ENCODE assay signal across 8 cellular contexts in the genomic region with DNA sequence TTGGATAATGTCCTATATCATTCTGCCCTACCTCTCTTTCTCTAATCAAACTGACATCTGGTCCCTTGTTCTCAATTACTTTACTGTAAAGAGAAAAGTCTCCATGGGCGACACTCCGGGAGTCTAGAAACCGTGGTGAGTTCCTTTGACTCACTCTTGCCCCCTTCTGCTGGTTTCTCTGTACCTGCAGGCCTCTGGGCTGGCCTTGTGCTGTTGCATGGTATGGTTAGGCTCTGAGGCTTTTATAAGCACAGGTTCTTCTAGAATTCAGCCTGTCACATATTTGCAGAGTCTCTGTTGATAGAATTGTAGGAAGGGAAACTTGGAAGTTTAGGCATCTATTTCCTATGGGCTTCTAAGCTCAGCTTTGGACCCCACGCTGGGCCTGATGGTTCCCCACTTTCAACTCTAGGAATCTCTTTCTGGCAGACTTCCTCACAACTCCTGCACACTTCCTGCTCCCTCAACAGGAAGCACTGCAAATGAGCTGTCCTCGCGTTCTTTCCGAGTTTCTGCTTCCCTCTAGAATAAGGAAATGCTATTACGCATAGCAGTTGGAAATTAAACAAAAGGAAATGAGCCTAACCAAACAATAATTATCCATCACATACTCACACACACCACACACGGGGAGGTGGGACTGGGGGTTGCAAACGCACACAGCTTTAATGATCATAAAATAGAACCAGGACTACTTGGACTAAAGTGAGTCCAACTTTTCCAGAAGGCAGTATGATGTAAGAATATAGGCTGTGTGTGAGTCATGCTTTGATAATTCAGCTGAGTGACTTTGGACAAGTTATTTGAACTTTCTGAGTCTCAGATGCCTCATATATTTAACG.
A peak's percentile ranks its signal among the peaks of the same experiment; 100 is the strongest.
DNase-seq lines count a peak whose midpoint lies in the region; ATAC-seq and TF ChIP-seq lines count a peak whose summit lies in the region.

No MANE protein-coding gene starts in this region.

- H3K79me2 ChIP-seq in OCI-LY1 (ENCODE audit: insufficient read depth, low read length): no peaks in the 10 kb centered on the region
- H3K79me2 ChIP-seq in trophoblast cell (ENCODE audit: control insufficient read depth, insufficient read depth, low read length, poor library complexity): no peaks in the 10 kb centered on the region

- H2BK120ac ChIP-seq in trophoblast cell (ENCODE audit: insufficient read depth, low read length, poor library complexity): peak overlapping the region; percentile 20

- no peak overlapping the region for H3K4ac ChIP-seq in trophoblast cell (ENCODE audit: low read depth, low read length)

- H3K36me3 ChIP-seq in OCI-LY1 (ENCODE audit: insufficient read depth, low read length) (no peaks in the 10 kb centered on the region), trophoblast cell (ENCODE audit: control insufficient read depth in 1 of 2, insufficient read depth in 2 of 2, low read length in 2 of 2) (no peaks in the 10 kb centered on the region)

- H2AK5ac ChIP-seq in trophoblast cell (ENCODE audit: low read length): no peak overlapping the region

- peaks cover 21% of the 10 kb centered on the region for H3K4me1 Mint-ChIP-seq in nephron progenitor cell

- no peaks in the 10 kb centered on the region for H3K36me3 Mint-ChIP-seq in nephron progenitor cell (ENCODE audit: low read depth)

- TF ChIP-seq CTCF in OCI-LY1 (IDR thresholded peaks at IDR 0.05; ENCODE audit: low read length) (0 out of 2 replicates have a peak, but pooled peaks have one; percentile 11), fibroblast of mammary gland (conservative IDR thresholded peaks at IDR 0.05; ENCODE audit: control insufficient read depth, insufficient read depth, low read depth, low read length) (no peak), nephron progenitor cell (IDR thresholded peaks at IDR 0.05) (no peak)

- H3K27me3 Mint-ChIP-seq in nephron progenitor cell (ENCODE audit: low read depth, poor library complexity): peaks cover 4% of the 10 kb centered on the region

- H4K20me1 ChIP-seq in OCI-LY1 (ENCODE audit: insufficient read depth, low read length): no peaks in the 10 kb centered on the region

- H3K27me3 ChIP-seq in OCI-LY1 (ENCODE audit: insufficient read depth, low read length): no peaks in the 10 kb centered on the region
- H3K27me3 ChIP-seq in trophoblast cell (ENCODE audit: insufficient read depth, low read length): no peaks in the 10 kb centered on the region

- no peak overlapping the region for H3K23ac ChIP-seq in trophoblast cell (ENCODE audit: low read length)

- H2BK12ac ChIP-seq in trophoblast cell (ENCODE audit: low read length): peak overlapping the region; percentile 62

- ATAC-seq in GM21390 (IDR thresholded peaks at IDR 0.05; ENCODE audit: unreplicated experiment): no peak
- no peak for ATAC-seq in HG03571 (IDR thresholded peaks at IDR 0.05; ENCODE audit: unreplicated experiment)

- no peak overlapping the region for H3K14ac ChIP-seq in trophoblast cell (ENCODE audit: low read length)

- no peak overlapping the region for H2BK5ac ChIP-seq in trophoblast cell (ENCODE audit: low read depth, low read length, poor library complexity)

- no peak overlapping the region for H4K12ac ChIP-seq in trophoblast cell (ENCODE audit: low read depth, low read length)

- H3K9me3 ChIP-seq in OCI-LY1 (ENCODE audit: low read length) (no peaks in the 10 kb centered on the region), trophoblast cell (ENCODE audit: insufficient read depth, low read depth, low read length) (no peaks in the 10 kb centered on the region)

- no peaks in the 10 kb centered on the region for H3K9me3 Mint-ChIP-seq in nephron progenitor cell

- H3K27ac ChIP-seq in OCI-LY1 (ENCODE audit: low read depth, low read length, poor library complexity, severe bottlenecking): no peak overlapping the region
- no peak overlapping the region for H3K27ac ChIP-seq in trophoblast cell (ENCODE audit: low read depth, low read length)

- DNase-seq in GDM1 (lab: John Stamatoyannopoulos, UW) (peak; percentile 26), fibroblast of mammary gland (ENCODE audit: low read depth) (peak; percentile 73), trophoblast cell (peak; percentile 20 to 82), nephron progenitor cell (no peak), HCEC 1CT (no peak)

- H3K9me2 ChIP-seq in OCI-LY1 (ENCODE audit: low read depth, low read length): no peaks in the 10 kb centered on the region

- H4K91ac ChIP-seq in trophoblast cell (ENCODE audit: low read depth, low read length): no peak overlapping the region

- WGBS in trophoblast cell (ENCODE audit: extremely low coverage, insufficient coverage, insufficient read length): no CpG with 5 or more reads among the region's 11 CpGs

- H3K4me1 ChIP-seq in OCI-LY1 (ENCODE audit: insufficient read depth, low read length, severe bottlenecking) (no peaks in the 10 kb centered on the region), trophoblast cell (ENCODE audit: control insufficient read depth in 1 of 2, insufficient read depth in 2 of 2, low read length in 2 of 2) (peaks cover 6% of the 10 kb centered on the region in 2 experiments)

- no peak overlapping the region for H4K8ac ChIP-seq in trophoblast cell (ENCODE audit: low read depth, low read length)

- no peak overlapping the region for H2AFZ ChIP-seq in OCI-LY1 (ENCODE audit: low read length)
- no peak overlapping the region for H2AFZ ChIP-seq in trophoblast cell (ENCODE audit: insufficient read depth, low read length, poor library complexity)

- no peak overlapping the region for H3K27ac Mint-ChIP-seq in nephron progenitor cell

- H3K4me2 ChIP-seq in OCI-LY1 (ENCODE audit: low read length) (no peak overlapping the region), trophoblast cell (ENCODE audit: low read length) (no peak overlapping the region)

- no peaks in the 10 kb centered on the region for H3F3A ChIP-seq in OCI-LY1 (ENCODE audit: insufficient read depth, low read length)

- no peak overlapping the region for H3K18ac ChIP-seq in trophoblast cell (ENCODE audit: low read length)

- H3K4me3 ChIP-seq in OCI-LY1 (ENCODE audit: low read depth, low read length, poor library complexity, severe bottlenecking) (no peak overlapping the region), fibroblast of mammary gland (ENCODE audit: control insufficient read depth, low read depth, low read length) (no peak overlapping the region), trophoblast cell (ENCODE audit: low read depth, low read length) (no peak overlapping the region)

- no peak overlapping the region for H3K9ac ChIP-seq in OCI-LY1 (ENCODE audit: low read length)
- H3K9ac ChIP-seq in trophoblast cell (ENCODE audit: low read length): no peak overlapping the region

- no peaks in the 10 kb centered on the region for H3K79me1 ChIP-seq in trophoblast cell (ENCODE audit: low read length)

- no peak overlapping the region for H3K4me3 Mint-ChIP-seq in nephron progenitor cell

Comparison
In these comparisons a context has a peak if more than half of its experiments do, and no peak if none do; other contexts are left out.
1. DNase-seq: peak in GDM1 (single experiment), fibroblast of mammary gland (single experiment) and trophoblast cell (2 of 2); none in nephron progenitor cell (single experiment) and HCEC 1CT (single experiment).